In the genomic region with DNA sequence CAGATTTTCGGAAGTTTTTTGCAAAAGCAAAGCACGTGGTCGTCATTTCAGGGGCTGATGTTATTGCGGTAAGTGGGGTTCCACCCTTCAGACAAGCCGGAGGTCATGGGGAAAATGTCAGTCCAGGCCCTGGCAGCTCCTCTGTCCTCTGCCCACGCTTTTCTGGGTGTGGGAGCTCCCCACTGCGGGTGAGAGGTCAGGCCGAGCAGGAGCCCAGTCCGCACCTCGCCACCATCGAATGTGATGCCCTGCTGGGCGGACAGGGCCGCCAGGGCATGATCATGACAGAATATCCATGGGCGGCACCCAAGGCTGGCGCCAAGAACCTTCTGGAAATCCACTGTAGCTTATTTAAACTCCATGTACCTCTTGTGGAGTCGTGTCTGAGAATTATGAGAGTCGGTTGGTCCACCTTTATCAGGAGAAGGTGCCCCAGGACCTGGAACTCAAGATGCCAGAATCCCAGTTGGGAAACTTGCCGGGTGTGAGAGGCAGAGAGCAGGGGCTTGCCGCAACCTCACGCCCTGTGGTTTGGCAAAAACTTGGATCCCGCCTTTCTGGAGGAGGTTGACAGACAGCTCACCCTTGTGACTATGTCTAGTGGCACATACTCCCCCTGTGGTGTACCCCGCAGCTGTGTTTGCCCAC, we compare ENCODE assay signal across 1 cellular context.
TF ChIP-seq lines count a peak whose summit lies in the region.

No MANE protein-coding gene starts in this region.

TF ChIP-seq in IMR-90, 13 proteins besides CTCF, POLR2A, EP300 and RAD21 (continued from another document):
- TF ChIP-seq CHD1 (IDR thresholded peaks at IDR 0.05; ENCODE audit: low read depth, low read length) (no peak), NFE2L2 (IDR thresholded peaks at IDR 0.05; ENCODE audit: low read depth, low read length) (no peak)
